In genomic region chr15:78308422-78309021, GRCh38 we compare ENCODE assay signal across 1 cellular context.
TF ChIP-seq lines count a peak whose summit lies in the region.

No MANE protein-coding gene starts in this region.

TF ChIP-seq in HEK293, 187 proteins besides CTCF, POLR2A, EP300 and RAD21 (continued from another document):
- TF ChIP-seq ZNF692 (tag by site-specific recombination; IDR thresholded peaks at IDR 0.05) (no peak), ZNF660 (tag by site-specific recombination; IDR thresholded peaks at IDR 0.05) (0 out of 2 replicates have a peak, but pooled peaks have one; percentile 43), GLIS1 (tag by site-specific recombination; IDR thresholded peaks at IDR 0.05) (peak; percentile 38), ZBTB17 (tag by site-specific recombination; IDR thresholded peaks at IDR 0.05) (peak; percentile 68), OVOL3 (tag by site-specific recombination; IDR thresholded peaks at IDR 0.05) (no peak), ZNF629 (tag by site-specific recombination; IDR thresholded peaks at IDR 0.05) (no peak)
